In genomic region chr14:84857571-84857970, GRCh38 we compare ENCODE assay signal across 21 cellular contexts.
"Had no signal": no experiment of that assay in that cellular context is flagged by ENCODE, and none has a peak within 500 bp of the region (broad histone marks: within the 10 kb centered on the region; RNA-seq: fewer than 3 reads in every experiment).

No MANE protein-coding gene starts in this region.

- H3K4me1 Mint-ChIP-seq: activated CD4-positive, alpha-beta T cell treated with anti-CD3 and anti-CD28 coated beads, Interleukin-2, amount 10 ng/mL, durations not matched to agents 24 days and 14 days; activated naive CD4-positive, alpha-beta T cell treated with anti-CD3 and anti-CD28 coated beads, Interleukin-2, amount 50 U/mL, for 24 hours; immature natural killer cell; stimulated activated effector memory CD8-positive, alpha-beta T cell treated with anti-CD3 and anti-CD28 coated beads, Interleukin-12 subunit alpha, Interleukin-12 subunit beta, amount 100 ng/mL, for 72 hours had no signal

- H3K4me3 Mint-ChIP-seq: activated CD4-positive, alpha-beta T cell treated with anti-CD3 and anti-CD28 coated beads, Interleukin-2, amount 10 ng/mL, durations not matched to agents 24 days and 14 days; activated CD8-positive, alpha-beta T cell treated with anti-CD3 and anti-CD28 coated beads, Interleukin-2, amount 10 ng/mL, durations not matched to agents 7 days and 5 days; activated naive CD4-positive, alpha-beta T cell treated with anti-CD3 and anti-CD28 coated beads, Interleukin-2, amount 50 U/mL, for 24 hours; immature natural killer cell; natural killer cell treated with Interleukin-12 subunit alpha and Interleukin-12 subunit beta and Interleukin-15 and Interleukin-18, amount 100 ng/mL, for 72 hours; stimulated activated effector memory CD8-positive, alpha-beta T cell treated with anti-CD3 and anti-CD28 coated beads, Interleukin-12 subunit alpha, Interleukin-12 subunit beta, amount 100 ng/mL, for 72 hours; T-helper 1 cell treated with Interleukin-12 subunit alpha and Interleukin-12 subunit beta and Interleukin-4 antibody, amounts not matched to agents 30 μg/mL and 1 μg/mL, for 36 hours; type B pancreatic cell had no signal

- DNase-seq: activated CD4-positive, alpha-beta T cell treated with anti-CD3 and anti-CD28 coated beads, Interleukin-2, amount 10 ng/mL, durations not matched to agents 24 days and 14 days; activated CD8-positive, alpha-beta memory T cell treated with anti-CD3 and anti-CD28 coated beads, Interleukin-2, amount 50 U/mL, for 4 hours; activated CD8-positive, alpha-beta T cell treated with anti-CD3 and anti-CD28 coated beads, Interleukin-2, amount 10 ng/mL, durations not matched to agents 7 days and 5 days; activated effector memory CD4-positive, alpha-beta T cell treated with anti-CD3 and anti-CD28 coated beads, Interleukin-2, amount 50 U/mL, for 16 hours; activated T-cell treated with anti-CD3 and anti-CD28 coated beads, Interleukin-2, amount 50 U/mL, for 48 hours; caudate nucleus; colonic mucosa; immature natural killer cell; lower lobe of right lung; pancreas; stimulated activated CD4-positive, alpha-beta T cell treated with anti-CD3 and anti-CD28 coated beads, Interleukin-4, amount 100 ng/mL, for 24 hours; testis had no signal

- H3K27me3 Mint-ChIP-seq: activated CD4-positive, alpha-beta T cell treated with anti-CD3 and anti-CD28 coated beads, Interleukin-2, amount 10 ng/mL, durations not matched to agents 24 days and 14 days; activated naive CD4-positive, alpha-beta T cell treated with anti-CD3 and anti-CD28 coated beads, Interleukin-2, amount 50 U/mL, for 24 hours; natural killer cell treated with Interleukin-12 subunit alpha and Interleukin-12 subunit beta and Interleukin-15 and Interleukin-18, amount 100 ng/mL, for 72 hours; type B pancreatic cell had no signal

- H3K27ac ChIP-seq: adrenal gland, colonic mucosa, esophagus muscularis mucosa, lower lobe of right lung, neutrophil, pancreas, testis had no signal

- H3K27ac Mint-ChIP-seq: activated CD4-positive, alpha-beta T cell treated with anti-CD3 and anti-CD28 coated beads, Interleukin-2, amount 10 ng/mL, durations not matched to agents 24 days and 14 days; activated CD8-positive, alpha-beta T cell treated with anti-CD3 and anti-CD28 coated beads, Interleukin-2, amount 10 ng/mL, durations not matched to agents 7 days and 5 days; activated naive CD4-positive, alpha-beta T cell treated with anti-CD3 and anti-CD28 coated beads, Interleukin-2, amount 50 U/mL, for 24 hours; immature natural killer cell; natural killer cell treated with Interleukin-12 subunit alpha and Interleukin-12 subunit beta and Interleukin-15 and Interleukin-18, amount 100 ng/mL, for 72 hours; stimulated activated effector memory CD8-positive, alpha-beta T cell treated with anti-CD3 and anti-CD28 coated beads, Interleukin-12 subunit alpha, Interleukin-12 subunit beta, amount 100 ng/mL, for 72 hours; T-helper 1 cell treated with Interleukin-12 subunit alpha and Interleukin-12 subunit beta and Interleukin-4 antibody, amounts not matched to agents 30 μg/mL and 1 μg/mL, for 36 hours; type B pancreatic cell had no signal

- H3K4me3 ChIP-seq: adrenal gland, colonic mucosa, esophagus muscularis mucosa, lower lobe of right lung, pancreas, smooth muscle cell, testis had no signal

- H3K36me3 Mint-ChIP-seq: activated naive CD4-positive, alpha-beta T cell treated with anti-CD3 and anti-CD28 coated beads, Interleukin-2, amount 50 U/mL, for 24 hours; immature natural killer cell; natural killer cell treated with Interleukin-12 subunit alpha and Interleukin-12 subunit beta and Interleukin-15 and Interleukin-18, amount 100 ng/mL, for 72 hours; stimulated activated effector memory CD8-positive, alpha-beta T cell treated with anti-CD3 and anti-CD28 coated beads, Interleukin-12 subunit alpha, Interleukin-12 subunit beta, amount 100 ng/mL, for 72 hours; type B pancreatic cell had no signal

- ATAC-seq: activated CD8-positive, alpha-beta T cell treated with anti-CD3 and anti-CD28 coated beads, Interleukin-2, amount 10 ng/mL, durations not matched to agents 7 days and 5 days; lower lobe of right lung; natural killer cell treated with Interleukin-12 subunit alpha and Interleukin-12 subunit beta and Interleukin-15 and Interleukin-18, amount 100 ng/mL, for 72 hours; pancreas; stimulated activated effector memory CD8-positive, alpha-beta T cell treated with anti-CD3 and anti-CD28 coated beads, Interleukin-12 subunit alpha, Interleukin-12 subunit beta, amount 100 ng/mL, for 72 hours had no signal
